In the genomic region with DNA sequence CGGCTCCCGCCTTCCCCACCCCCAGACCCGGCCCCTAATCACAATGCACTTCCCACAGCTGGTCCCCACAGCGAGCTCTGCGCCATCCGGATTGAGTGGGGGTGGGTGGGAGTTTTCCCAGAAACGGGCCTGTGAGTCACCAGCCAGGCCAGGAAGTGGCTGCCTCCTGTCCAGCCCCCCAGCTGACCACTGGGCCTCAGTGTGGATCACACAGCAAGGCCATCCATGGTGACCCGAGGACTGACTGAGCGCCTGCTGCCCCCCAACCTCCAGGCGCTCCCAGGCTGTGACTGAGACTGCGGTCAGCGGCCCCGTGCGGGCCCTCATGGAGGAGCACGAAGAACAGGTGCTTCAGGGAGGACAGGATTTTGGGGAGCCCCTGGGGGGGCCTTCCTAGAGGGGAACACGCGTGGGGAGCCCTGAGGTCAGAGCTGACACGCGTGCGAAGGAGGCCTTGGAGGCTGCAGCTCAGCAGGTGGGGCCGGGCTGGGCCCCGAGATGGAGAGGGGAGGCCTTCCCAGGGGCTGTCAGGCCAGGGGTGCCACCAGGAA, we compare ENCODE assay signal across 1 cellular context.
TF ChIP-seq lines count a peak whose summit lies in the region.

No MANE protein-coding gene starts in this region.

TF ChIP-seq in K562, 482 proteins besides CTCF, POLR2A, EP300 and RAD21 (continued from another document and continues in another):
- TF ChIP-seq, protein P1, sequence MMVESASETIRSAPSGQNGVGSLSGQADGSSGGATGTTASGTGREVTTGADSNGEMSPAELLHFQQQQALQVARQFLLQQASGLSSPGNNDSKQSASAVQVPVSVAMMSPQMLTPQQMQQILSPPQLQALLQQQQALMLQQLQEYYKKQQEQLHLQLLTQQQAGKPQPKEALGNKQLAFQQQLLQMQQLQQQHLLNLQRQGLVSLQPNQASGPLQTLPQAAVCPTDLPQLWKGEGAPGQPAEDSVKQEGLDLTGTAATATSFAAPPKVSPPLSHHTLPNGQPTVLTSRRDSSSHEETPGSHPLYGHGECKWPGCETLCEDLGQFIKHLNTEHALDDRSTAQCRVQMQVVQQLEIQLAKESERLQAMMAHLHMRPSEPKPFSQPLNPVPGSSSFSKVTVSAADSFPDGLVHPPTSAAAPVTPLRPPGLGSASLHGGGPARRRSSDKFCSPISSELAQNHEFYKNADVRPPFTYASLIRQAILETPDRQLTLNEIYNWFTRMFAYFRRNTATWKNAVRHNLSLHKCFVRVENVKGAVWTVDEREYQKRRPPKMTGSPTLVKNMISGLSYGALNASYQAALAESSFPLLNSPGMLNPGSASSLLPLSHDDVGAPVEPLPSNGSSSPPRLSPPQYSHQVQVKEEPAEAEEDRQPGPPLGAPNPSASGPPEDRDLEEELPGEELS (CRISPR knock-in tag; IDR thresholded peaks at IDR 0.05; ENCODE audit: borderline replicate concordance): peak; percentile 81; the same call in 1 of the 2 replicates
- TF ChIP-seq SPI1 (IDR thresholded peaks at IDR 0.05; ENCODE audit: borderline replicate concordance, low read depth, low read length) (peak; percentile 22; the same call in 1 of the 2 replicates), POLR2G (IDR thresholded peaks at IDR 0.05; ENCODE audit: low read depth, low read length) (peak; percentile 78), ZBTB17 (CRISPR knock-in tag; IDR thresholded peaks at IDR 0.05) (peak; percentile 53; the same call in 1 of the 2 replicates), RBBP5 (IDR thresholded peaks at IDR 0.05; ENCODE audit: borderline replicate concordance, insufficient read depth, low read length, poor library complexity, severe bottlenecking) (peak; percentile 67), TOE1 (IDR thresholded peaks at IDR 0.05; ENCODE audit: borderline replicate concordance) (no peak), TOE1 (CRISPR knock-in tag; IDR thresholded peaks at IDR 0.05; ENCODE audit: borderline replicate concordance, low read depth) (no peak), GATAD2A (IDR thresholded peaks at IDR 0.05) (0 out of 2 replicates have a peak, but pooled peaks have one; percentile 24), FOXA3 (CRISPR knock-in tag; conservative IDR thresholded peaks at IDR 0.05 in 1 of 2, IDR thresholded peaks at IDR 0.05 in 1 of 2) (peak in 1 of 2 experiments; percentile 60; a peak in 1 of 4 replicates), FOSL1 (tag; conservative IDR thresholded peaks at IDR 0.05) (peak; percentile 90), ZFX (CRISPR knock-in tag; IDR thresholded peaks at IDR 0.05) (peak; percentile 73), MAZ (CRISPR knock-in tag; conservative IDR thresholded peaks at IDR 0.05 in 1 of 2, IDR thresholded peaks at IDR 0.05 in 1 of 2) (peak; percentile 36 to 68; a peak in 2 of 4 replicates), SMARCE1 (IDR thresholded peaks at IDR 0.05) (peak; percentile 81), BACH1 (tag; IDR thresholded peaks at IDR 0.05) (no peak; the same call in 1 of the 2 replicates), NEUROD1 (IDR thresholded peaks at IDR 0.05; ENCODE audit: borderline replicate concordance, low read depth, low read length, partially characterized antibody) (peak; percentile 54), TCF3 (CRISPR knock-in tag; IDR thresholded peaks at IDR 0.05) (peak; percentile 61), DPF2 (IDR thresholded peaks at IDR 0.05) (peak; percentile 58; the same call in 1 of the 2 replicates), HDAC1 (IDR thresholded peaks at IDR 0.05) (peak in 1 of 2 experiments; percentile 72; a peak in 2 of 4 replicates)
- TF ChIP-seq, protein P2, sequence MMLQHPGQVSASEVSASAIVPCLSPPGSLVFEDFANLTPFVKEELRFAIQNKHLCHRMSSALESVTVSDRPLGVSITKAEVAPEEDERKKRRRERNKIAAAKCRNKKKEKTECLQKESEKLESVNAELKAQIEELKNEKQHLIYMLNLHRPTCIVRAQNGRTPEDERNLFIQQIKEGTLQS (IDR thresholded peaks at IDR 0.05): peak; percentile 85
- TF ChIP-seq, protein P2 (CRISPR knock-in tag; conservative IDR thresholded peaks at IDR 0.05): no peak
- TF ChIP-seq, protein P3, sequence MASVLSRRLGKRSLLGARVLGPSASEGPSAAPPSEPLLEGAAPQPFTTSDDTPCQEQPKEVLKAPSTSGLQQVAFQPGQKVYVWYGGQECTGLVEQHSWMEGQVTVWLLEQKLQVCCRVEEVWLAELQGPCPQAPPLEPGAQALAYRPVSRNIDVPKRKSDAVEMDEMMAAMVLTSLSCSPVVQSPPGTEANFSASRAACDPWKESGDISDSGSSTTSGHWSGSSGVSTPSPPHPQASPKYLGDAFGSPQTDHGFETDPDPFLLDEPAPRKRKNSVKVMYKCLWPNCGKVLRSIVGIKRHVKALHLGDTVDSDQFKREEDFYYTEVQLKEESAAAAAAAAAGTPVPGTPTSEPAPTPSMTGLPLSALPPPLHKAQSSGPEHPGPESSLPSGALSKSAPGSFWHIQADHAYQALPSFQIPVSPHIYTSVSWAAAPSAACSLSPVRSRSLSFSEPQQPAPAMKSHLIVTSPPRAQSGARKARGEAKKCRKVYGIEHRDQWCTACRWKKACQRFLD (CRISPR knock-in tag; IDR thresholded peaks at IDR 0.05): peak; percentile 72
- TF ChIP-seq, protein P4, sequence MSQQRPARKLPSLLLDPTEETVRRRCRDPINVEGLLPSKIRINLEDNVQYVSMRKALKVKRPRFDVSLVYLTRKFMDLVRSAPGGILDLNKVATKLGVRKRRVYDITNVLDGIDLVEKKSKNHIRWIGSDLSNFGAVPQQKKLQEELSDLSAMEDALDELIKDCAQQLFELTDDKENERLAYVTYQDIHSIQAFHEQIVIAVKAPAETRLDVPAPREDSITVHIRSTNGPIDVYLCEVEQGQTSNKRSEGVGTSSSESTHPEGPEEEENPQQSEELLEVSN (IDR thresholded peaks at IDR 0.05; ENCODE audit: borderline replicate concordance in 1 of 2, extremely low read depth in 1 of 2, insufficient read depth in 1 of 2, insufficient read length in 1 of 2, low read depth in 1 of 2, low read length in 1 of 2, poor library complexity in 1 of 2, severe bottlenecking in 1 of 2): peak in 1 of 2 experiments; percentile 34
- TF ChIP-seq, protein P5, sequence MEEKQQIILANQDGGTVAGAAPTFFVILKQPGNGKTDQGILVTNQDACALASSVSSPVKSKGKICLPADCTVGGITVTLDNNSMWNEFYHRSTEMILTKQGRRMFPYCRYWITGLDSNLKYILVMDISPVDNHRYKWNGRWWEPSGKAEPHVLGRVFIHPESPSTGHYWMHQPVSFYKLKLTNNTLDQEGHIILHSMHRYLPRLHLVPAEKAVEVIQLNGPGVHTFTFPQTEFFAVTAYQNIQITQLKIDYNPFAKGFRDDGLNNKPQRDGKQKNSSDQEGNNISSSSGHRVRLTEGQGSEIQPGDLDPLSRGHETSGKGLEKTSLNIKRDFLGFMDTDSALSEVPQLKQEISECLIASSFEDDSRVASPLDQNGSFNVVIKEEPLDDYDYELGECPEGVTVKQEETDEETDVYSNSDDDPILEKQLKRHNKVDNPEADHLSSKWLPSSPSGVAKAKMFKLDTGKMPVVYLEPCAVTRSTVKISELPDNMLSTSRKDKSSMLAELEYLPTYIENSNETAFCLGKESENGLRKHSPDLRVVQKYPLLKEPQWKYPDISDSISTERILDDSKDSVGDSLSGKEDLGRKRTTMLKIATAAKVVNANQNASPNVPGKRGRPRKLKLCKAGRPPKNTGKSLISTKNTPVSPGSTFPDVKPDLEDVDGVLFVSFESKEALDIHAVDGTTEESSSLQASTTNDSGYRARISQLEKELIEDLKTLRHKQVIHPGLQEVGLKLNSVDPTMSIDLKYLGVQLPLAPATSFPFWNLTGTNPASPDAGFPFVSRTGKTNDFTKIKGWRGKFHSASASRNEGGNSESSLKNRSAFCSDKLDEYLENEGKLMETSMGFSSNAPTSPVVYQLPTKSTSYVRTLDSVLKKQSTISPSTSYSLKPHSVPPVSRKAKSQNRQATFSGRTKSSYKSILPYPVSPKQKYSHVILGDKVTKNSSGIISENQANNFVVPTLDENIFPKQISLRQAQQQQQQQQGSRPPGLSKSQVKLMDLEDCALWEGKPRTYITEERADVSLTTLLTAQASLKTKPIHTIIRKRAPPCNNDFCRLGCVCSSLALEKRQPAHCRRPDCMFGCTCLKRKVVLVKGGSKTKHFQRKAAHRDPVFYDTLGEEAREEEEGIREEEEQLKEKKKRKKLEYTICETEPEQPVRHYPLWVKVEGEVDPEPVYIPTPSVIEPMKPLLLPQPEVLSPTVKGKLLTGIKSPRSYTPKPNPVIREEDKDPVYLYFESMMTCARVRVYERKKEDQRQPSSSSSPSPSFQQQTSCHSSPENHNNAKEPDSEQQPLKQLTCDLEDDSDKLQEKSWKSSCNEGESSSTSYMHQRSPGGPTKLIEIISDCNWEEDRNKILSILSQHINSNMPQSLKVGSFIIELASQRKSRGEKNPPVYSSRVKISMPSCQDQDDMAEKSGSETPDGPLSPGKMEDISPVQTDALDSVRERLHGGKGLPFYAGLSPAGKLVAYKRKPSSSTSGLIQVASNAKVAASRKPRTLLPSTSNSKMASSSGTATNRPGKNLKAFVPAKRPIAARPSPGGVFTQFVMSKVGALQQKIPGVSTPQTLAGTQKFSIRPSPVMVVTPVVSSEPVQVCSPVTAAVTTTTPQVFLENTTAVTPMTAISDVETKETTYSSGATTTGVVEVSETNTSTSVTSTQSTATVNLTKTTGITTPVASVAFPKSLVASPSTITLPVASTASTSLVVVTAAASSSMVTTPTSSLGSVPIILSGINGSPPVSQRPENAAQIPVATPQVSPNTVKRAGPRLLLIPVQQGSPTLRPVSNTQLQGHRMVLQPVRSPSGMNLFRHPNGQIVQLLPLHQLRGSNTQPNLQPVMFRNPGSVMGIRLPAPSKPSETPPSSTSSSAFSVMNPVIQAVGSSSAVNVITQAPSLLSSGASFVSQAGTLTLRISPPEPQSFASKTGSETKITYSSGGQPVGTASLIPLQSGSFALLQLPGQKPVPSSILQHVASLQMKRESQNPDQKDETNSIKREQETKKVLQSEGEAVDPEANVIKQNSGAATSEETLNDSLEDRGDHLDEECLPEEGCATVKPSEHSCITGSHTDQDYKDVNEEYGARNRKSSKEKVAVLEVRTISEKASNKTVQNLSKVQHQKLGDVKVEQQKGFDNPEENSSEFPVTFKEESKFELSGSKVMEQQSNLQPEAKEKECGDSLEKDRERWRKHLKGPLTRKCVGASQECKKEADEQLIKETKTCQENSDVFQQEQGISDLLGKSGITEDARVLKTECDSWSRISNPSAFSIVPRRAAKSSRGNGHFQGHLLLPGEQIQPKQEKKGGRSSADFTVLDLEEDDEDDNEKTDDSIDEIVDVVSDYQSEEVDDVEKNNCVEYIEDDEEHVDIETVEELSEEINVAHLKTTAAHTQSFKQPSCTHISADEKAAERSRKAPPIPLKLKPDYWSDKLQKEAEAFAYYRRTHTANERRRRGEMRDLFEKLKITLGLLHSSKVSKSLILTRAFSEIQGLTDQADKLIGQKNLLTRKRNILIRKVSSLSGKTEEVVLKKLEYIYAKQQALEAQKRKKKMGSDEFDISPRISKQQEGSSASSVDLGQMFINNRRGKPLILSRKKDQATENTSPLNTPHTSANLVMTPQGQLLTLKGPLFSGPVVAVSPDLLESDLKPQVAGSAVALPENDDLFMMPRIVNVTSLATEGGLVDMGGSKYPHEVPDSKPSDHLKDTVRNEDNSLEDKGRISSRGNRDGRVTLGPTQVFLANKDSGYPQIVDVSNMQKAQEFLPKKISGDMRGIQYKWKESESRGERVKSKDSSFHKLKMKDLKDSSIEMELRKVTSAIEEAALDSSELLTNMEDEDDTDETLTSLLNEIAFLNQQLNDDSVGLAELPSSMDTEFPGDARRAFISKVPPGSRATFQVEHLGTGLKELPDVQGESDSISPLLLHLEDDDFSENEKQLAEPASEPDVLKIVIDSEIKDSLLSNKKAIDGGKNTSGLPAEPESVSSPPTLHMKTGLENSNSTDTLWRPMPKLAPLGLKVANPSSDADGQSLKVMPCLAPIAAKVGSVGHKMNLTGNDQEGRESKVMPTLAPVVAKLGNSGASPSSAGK (IDR thresholded peaks at IDR 0.05): peak; percentile 82
- TF ChIP-seq, protein P6, sequence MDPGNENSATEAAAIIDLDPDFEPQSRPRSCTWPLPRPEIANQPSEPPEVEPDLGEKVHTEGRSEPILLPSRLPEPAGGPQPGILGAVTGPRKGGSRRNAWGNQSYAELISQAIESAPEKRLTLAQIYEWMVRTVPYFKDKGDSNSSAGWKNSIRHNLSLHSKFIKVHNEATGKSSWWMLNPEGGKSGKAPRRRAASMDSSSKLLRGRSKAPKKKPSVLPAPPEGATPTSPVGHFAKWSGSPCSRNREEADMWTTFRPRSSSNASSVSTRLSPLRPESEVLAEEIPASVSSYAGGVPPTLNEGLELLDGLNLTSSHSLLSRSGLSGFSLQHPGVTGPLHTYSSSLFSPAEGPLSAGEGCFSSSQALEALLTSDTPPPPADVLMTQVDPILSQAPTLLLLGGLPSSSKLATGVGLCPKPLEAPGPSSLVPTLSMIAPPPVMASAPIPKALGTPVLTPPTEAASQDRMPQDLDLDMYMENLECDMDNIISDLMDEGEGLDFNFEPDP (CRISPR knock-in tag; IDR thresholded peaks at IDR 0.05): no peak
- TF ChIP-seq, protein P7, sequence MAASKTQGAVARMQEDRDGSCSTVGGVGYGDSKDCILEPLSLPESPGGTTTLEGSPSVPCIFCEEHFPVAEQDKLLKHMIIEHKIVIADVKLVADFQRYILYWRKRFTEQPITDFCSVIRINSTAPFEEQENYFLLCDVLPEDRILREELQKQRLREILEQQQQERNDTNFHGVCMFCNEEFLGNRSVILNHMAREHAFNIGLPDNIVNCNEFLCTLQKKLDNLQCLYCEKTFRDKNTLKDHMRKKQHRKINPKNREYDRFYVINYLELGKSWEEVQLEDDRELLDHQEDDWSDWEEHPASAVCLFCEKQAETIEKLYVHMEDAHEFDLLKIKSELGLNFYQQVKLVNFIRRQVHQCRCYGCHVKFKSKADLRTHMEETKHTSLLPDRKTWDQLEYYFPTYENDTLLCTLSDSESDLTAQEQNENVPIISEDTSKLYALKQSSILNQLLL (CRISPR knock-in tag; IDR thresholded peaks at IDR 0.05; ENCODE audit: borderline replicate concordance): no peak
